Comparison of ENCODE assay signal across 11 cellular contexts in the genomic region with DNA sequence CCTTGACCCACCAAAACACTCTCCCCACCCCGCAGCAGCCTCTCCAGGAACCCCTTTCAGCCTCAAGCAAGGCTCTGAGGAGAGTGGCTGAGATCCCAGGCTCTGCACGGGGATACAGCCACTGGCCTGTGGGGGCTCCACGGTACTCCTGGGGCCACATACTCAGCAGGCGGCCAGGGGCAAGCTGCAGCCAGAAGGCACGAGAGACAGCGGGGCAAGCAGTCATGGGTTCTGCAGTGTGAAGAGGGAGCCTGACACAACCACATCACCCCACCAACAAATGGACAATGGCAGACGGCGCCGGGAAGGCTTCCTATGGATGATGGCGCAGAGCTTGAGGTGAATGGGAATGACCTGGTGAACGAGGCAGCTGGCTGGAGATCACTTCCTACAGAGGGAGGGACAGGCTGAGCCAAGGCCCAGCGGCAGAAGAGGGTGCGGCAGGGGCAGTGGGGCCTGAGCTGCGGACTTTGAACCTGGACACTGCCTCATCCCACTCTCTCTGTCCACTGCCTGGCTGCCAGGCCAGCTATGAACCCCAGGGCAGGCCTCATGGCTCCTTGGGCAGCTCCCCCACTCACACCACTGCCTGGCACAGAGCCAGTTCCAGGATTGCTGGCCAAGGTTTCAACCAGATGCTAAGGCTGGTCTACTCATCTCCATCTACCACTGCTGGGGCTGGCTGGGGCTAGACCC. TPM values are rescaled to one million over a fixed set of nuclear protein-coding genes. Genes with fewer than 3 reads are reported as not detected.
A peak's percentile ranks its signal among the peaks of the same experiment; 100 is the strongest.
DNase-seq lines count a peak whose midpoint lies in the region; ATAC-seq and TF ChIP-seq lines count a peak whose summit lies in the region.
"Had no signal": no experiment of that assay in that cellular context is flagged by ENCODE, and none has a peak within 500 bp of the region (broad histone marks: within the 10 kb centered on the region; RNA-seq: fewer than 3 reads in every experiment).

No MANE protein-coding gene starts in this region.

- no peak overlapping the region for H2BK15ac ChIP-seq in mesendoderm (replicated peaks; ENCODE audit: low read depth)

- no peak overlapping the region for H3K4ac ChIP-seq in mesendoderm (ENCODE audit: low read depth, low read length)

- peaks cover 23% of the 10 kb centered on the region for H3K36me3 Mint-ChIP-seq in endothelial cell (ENCODE audit: low read depth, unreplicated experiment)

- H3K4me1 Mint-ChIP-seq in endothelial cell (ENCODE audit: unreplicated experiment), result peaks cover 57% of the 10 kb centered on the region

- H3K9me3 Mint-ChIP-seq in endothelial cell (ENCODE audit: unreplicated experiment), result no peaks in the 10 kb centered on the region
- H3K9me3 Mint-ChIP-seq: activated T-helper 1 cell treated with anti-CD3 and anti-CD28 coated beads, Interleukin-12 subunit alpha, Interleukin-12 subunit beta, Interleukin-2, Interleukin-4 antibody, amounts not matched to agents 30 ng/mL and 10 ng/mL and 1 ng/mL, durations not matched to agents 14 hours and 24 hours and 36 hours had no signal

- H3K4me2 ChIP-seq in mesendoderm (ENCODE audit: low read length), result no peak overlapping the region

- TF ChIP-seq CTCF in endothelial cell (IDR thresholded peaks at IDR 0.05; ENCODE audit: unreplicated experiment), result no peak
- no peak for TF ChIP-seq CTCF in tibial artery (IDR thresholded peaks at IDR 0.05)

- no peak overlapping the region for H2AK5ac ChIP-seq in mesendoderm (ENCODE audit: low read length)

- no peaks in the 10 kb centered on the region for H3K27me3 ChIP-seq in mesendoderm (ENCODE audit: insufficient read depth, low read length, poor library complexity)
- no peaks in the 10 kb centered on the region for H3K27me3 ChIP-seq in tibial artery
- peaks cover 25% of the 10 kb centered on the region for H3K27me3 ChIP-seq in effector memory CD4-positive, alpha-beta T cell (replicated peaks; ENCODE audit: control insufficient read depth, insufficient read depth, low read length, poor library complexity, severe bottlenecking)

- no peak overlapping the region for H2BK120ac ChIP-seq in mesendoderm (ENCODE audit: low read depth, low read length)

- H3K23ac ChIP-seq in mesendoderm (ENCODE audit: low read length), result no peak overlapping the region

- no CpG with 5 or more reads among the region's 14 CpGs for WGBS in mesendoderm (ENCODE audit: extremely low coverage, insufficient coverage, low lambda C conversion rate)

- peaks cover 69% of the 10 kb centered on the region for H3K79me2 ChIP-seq in mesendoderm (ENCODE audit: control insufficient read depth, insufficient read depth, low read length)

- no peak overlapping the region for H4K5ac ChIP-seq in mesendoderm (ENCODE audit: low read length)

- H3K27me3 Mint-ChIP-seq in endothelial cell (ENCODE audit: unreplicated experiment), result peaks cover 28% of the 10 kb centered on the region

- no peak overlapping the region for H4K8ac ChIP-seq in mesendoderm (ENCODE audit: low read depth, low read length)

- no peak for ATAC-seq in GM18517 (IDR thresholded peaks at IDR 0.05; ENCODE audit: unreplicated experiment)

- peaks cover 44% of the 10 kb centered on the region for H3K79me1 ChIP-seq in mesendoderm (ENCODE audit: low read length)

- intact Hi-C loops in tibial artery (cut with DNase I; ENCODE audit: low total_unique reads), result no loop called here

- peak overlapping the region; percentile 86 for H3K27ac Mint-ChIP-seq in endothelial cell (ENCODE audit: unreplicated experiment)
- H3K27ac Mint-ChIP-seq: activated T-helper 1 cell treated with anti-CD3 and anti-CD28 coated beads, Interleukin-12 subunit alpha, Interleukin-12 subunit beta, Interleukin-2, Interleukin-4 antibody, amounts not matched to agents 30 ng/mL and 10 ng/mL and 1 ng/mL, durations not matched to agents 14 hours and 24 hours and 36 hours had no signal

- H3K27ac ChIP-seq in mesendoderm (ENCODE audit: low read depth, low read length), result no peak overlapping the region
- H3K27ac ChIP-seq in tibial artery, result peak overlapping the region; percentile 95 to 96
- no peak overlapping the region for H3K27ac ChIP-seq in effector memory CD4-positive, alpha-beta T cell (ENCODE audit: insufficient read depth, low read length, poor library complexity, severe bottlenecking)
- H3K27ac ChIP-seq: 22Rv1 had no signal

- peak overlapping the region; percentile 42 for H3K56ac ChIP-seq in mesendoderm (ENCODE audit: low read length)

- peaks cover 2% of the 10 kb centered on the region for H3K36me3 ChIP-seq in mesendoderm (ENCODE audit: control insufficient read depth, insufficient read depth, low read length)
- H3K36me3 ChIP-seq in tibial artery, result no peaks in the 10 kb centered on the region
- no peaks in the 10 kb centered on the region for H3K36me3 ChIP-seq in effector memory CD4-positive, alpha-beta T cell (ENCODE audit: control insufficient read depth, insufficient read depth, low read length)

- H3K18ac ChIP-seq in mesendoderm (ENCODE audit: low read length), result no peak overlapping the region

- H3K4me3 Mint-ChIP-seq in endothelial cell (ENCODE audit: unreplicated experiment), result peak overlapping the region; percentile 74
- H3K4me3 Mint-ChIP-seq: activated T-helper 1 cell treated with anti-CD3 and anti-CD28 coated beads, Interleukin-12 subunit alpha, Interleukin-12 subunit beta, Interleukin-2, Interleukin-4 antibody, amounts not matched to agents 30 ng/mL and 10 ng/mL and 1 ng/mL, durations not matched to agents 14 hours and 24 hours and 36 hours had no signal

- DNase-seq in DMS 273 (lab: John Stamatoyannopoulos, UW; ENCODE audit: unreplicated experiment) (peak; percentile 62), DMS 273 treated with DMSO at 0.1 percent for 48 hours (lab: John Stamatoyannopoulos, UW) (no peak), endothelial cell (ENCODE audit: low spot score) (no peak), mesendoderm (no peak), tibial artery (peak in 1 of 2 donors; percentile 71)
- DNase-seq in activated CD4-positive, alpha-beta T cell treated with anti-CD3 and anti-CD28 coated beads for 48 hours, result no peak
- no peak for DNase-seq in effector memory CD4-positive, alpha-beta T cell
- DNase-seq: T1000 had no signal

- H3K4me3 ChIP-seq in mesendoderm (ENCODE audit: low read length) (no peak overlapping the region), tibial artery (peak overlapping the region in 1 of 2 donors; percentile 96)
- no peak overlapping the region for H3K4me3 ChIP-seq in effector memory CD4-positive, alpha-beta T cell (ENCODE audit: insufficient read depth, low read depth, low read length, poor library complexity, severe bottlenecking)

- peaks cover 12% of the 10 kb centered on the region for H3K4me1 ChIP-seq in mesendoderm (ENCODE audit: control insufficient read depth, low read depth, low read length)
- peaks cover 5 to 87% (median 67%) of the 10 kb centered on the region in 4 donors for H3K4me1 ChIP-seq in tibial artery
- peaks cover 7% of the 10 kb centered on the region for H3K4me1 ChIP-seq in effector memory CD4-positive, alpha-beta T cell (ENCODE audit: control insufficient read depth, insufficient read depth, low read length, poor library complexity, severe bottlenecking)

- H2BK5ac ChIP-seq in mesendoderm (ENCODE audit: low read length), result no peak overlapping the region

- no peak overlapping the region for H3K9ac ChIP-seq in mesendoderm (ENCODE audit: low read length)

- H3K9me3 ChIP-seq in tibial artery, result no peaks in the 10 kb centered on the region
- H3K9me3 ChIP-seq in effector memory CD4-positive, alpha-beta T cell (ENCODE audit: control insufficient read depth, low read length), result no peaks in the 10 kb centered on the region

RNA-seq across cellular contexts. Expression of gene BCAR1, which starts 10.8 kb away (rescaled TPM):
- total RNA-seq in endothelial cell (ENCODE audit: unreplicated experiment), result 182 TPM
- 108 TPM for polyA plus RNA-seq in mesendoderm (2013, experiment 1 of 2)
- polyA plus RNA-seq in mesendoderm (2013, experiment 2 of 2), result 108 TPM

RNA-seq across cellular contexts. Expression of gene CTRB1, which starts 43.5 kb away (rescaled TPM):
- total RNA-seq in endothelial cell (ENCODE audit: unreplicated experiment), result not detected
- polyA plus RNA-seq in mesendoderm (2013, experiment 1 of 2), result not detected
- 0.04 TPM for polyA plus RNA-seq in mesendoderm (2013, experiment 2 of 2)
- total RNA-seq: activated T-helper 1 cell treated with anti-CD3 and anti-CD28 coated beads, Interleukin-12 subunit alpha, Interleukin-12 subunit beta, Interleukin-2, Interleukin-4 antibody, amounts not matched to agents 30 ng/mL and 10 ng/mL and 1 ng/mL, durations not matched to agents 14 hours and 24 hours and 36 hours had no signal

RNA-seq across cellular contexts. Expression of gene CTRB2, which starts 55.3 kb away (rescaled TPM):
- total RNA-seq in endothelial cell (ENCODE audit: unreplicated experiment), result not detected
- 0.06 TPM for polyA plus RNA-seq in mesendoderm (2013, experiment 1 of 2)
- not detected for polyA plus RNA-seq in mesendoderm (2013, experiment 2 of 2)
- total RNA-seq: activated T-helper 1 cell treated with anti-CD3 and anti-CD28 coated beads, Interleukin-12 subunit alpha, Interleukin-12 subunit beta, Interleukin-2, Interleukin-4 antibody, amounts not matched to agents 30 ng/mL and 10 ng/mL and 1 ng/mL, durations not matched to agents 14 hours and 24 hours and 36 hours had no signal

Comparison
In these comparisons a context has a peak if more than half of its experiments do, and no peak if none do; other contexts are left out.
1. H3K27ac ChIP-seq: peak in tibial artery (2 of 2); none in mesendoderm (single experiment) and effector memory CD4-positive, alpha-beta T cell (single experiment).